15 cellular contexts compared by ENCODE assay signal in the genomic region with DNA sequence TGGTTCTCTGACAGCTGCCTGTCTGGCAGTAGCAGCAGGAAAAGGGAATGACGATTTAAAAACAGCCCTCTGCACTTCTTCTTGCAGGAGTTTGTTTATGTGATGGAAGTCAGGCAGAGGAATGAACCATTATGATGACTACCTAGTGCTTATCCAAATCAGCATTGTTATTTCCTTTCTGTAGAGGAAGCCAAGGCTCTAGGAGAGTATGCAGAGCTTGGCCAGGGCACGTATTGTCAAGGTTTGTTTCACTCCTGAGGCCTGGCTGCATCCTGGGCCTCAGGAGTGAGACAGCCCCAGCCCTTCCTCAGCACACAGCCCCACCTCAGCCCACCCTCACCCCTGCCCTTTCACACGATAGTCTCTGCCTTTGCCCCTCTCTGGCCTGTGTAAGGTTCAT.
DNase-seq lines count a peak whose midpoint lies in the region; ATAC-seq and TF ChIP-seq lines count a peak whose summit lies in the region.
"Had no signal": no experiment of that assay in that cellular context is flagged by ENCODE, and none has a peak within 500 bp of the region (broad histone marks: within the 10 kb centered on the region; RNA-seq: fewer than 3 reads in every experiment).

No MANE protein-coding gene starts in this region.

- no peaks in the 10 kb centered on the region for H4K20me1 ChIP-seq in BLaER1
- H4K20me1 ChIP-seq in Loucy (ENCODE audit: insufficient read depth, low read length, poor library complexity, severe bottlenecking), result no peaks in the 10 kb centered on the region
- H4K20me1 ChIP-seq in fibroblast of lung (ENCODE audit: control insufficient read depth, extremely low read depth, insufficient read depth, low read length), result no peaks in the 10 kb centered on the region

- H3K23ac ChIP-seq in neuronal stem cell (ENCODE audit: low read depth, low read length, poor library complexity), result no peak overlapping the region

- peaks cover 9% of the 10 kb centered on the region for H3K4me1 ChIP-seq in BLaER1
- peaks cover 8% of the 10 kb centered on the region for H3K4me1 ChIP-seq in Loucy (ENCODE audit: insufficient read depth, low read length, poor library complexity, severe bottlenecking)
- H3K4me1 ChIP-seq in fibroblast of lung (ENCODE audit: control insufficient read depth, extremely low read depth, insufficient read depth, low read length), result peaks cover 21% of the 10 kb centered on the region
- H3K4me1 ChIP-seq in neuronal stem cell (ENCODE audit: control insufficient read depth in 2 of 2, insufficient read depth in 1 of 2, low read depth in 1 of 2, low read length in 2 of 2), result peaks cover 0 to 7% of the 10 kb centered on the region in 2 donors

- H2BK12ac ChIP-seq in neuronal stem cell (ENCODE audit: low read length), result no peak overlapping the region

- WGBS in neuronal stem cell (ENCODE audit: extremely low coverage in 2 of 2, insufficient read length in 2 of 2, insufficient replicate concordance in 1 of 2), 2 donors, result no CpG with 5 or more reads among the region's 3 CpGs

- H3K9ac ChIP-seq in BLaER1, result no peak overlapping the region
- no peak overlapping the region for H3K9ac ChIP-seq in Loucy (ENCODE audit: low read depth, low read length, poor library complexity, severe bottlenecking)
- no peak overlapping the region for H3K9ac ChIP-seq in fibroblast of lung (ENCODE audit: insufficient read depth, low read length)
- no peak overlapping the region for H3K9ac ChIP-seq in neuronal stem cell (ENCODE audit: low read depth, low read length, poor library complexity)

- H3K9me3 ChIP-seq in BLaER1 (no peaks in the 10 kb centered on the region; the same call in 1 of the 2 replicates), Loucy (ENCODE audit: insufficient read depth, low read depth, low read length) (no peaks in the 10 kb centered on the region), fibroblast of lung (ENCODE audit: control insufficient read depth, insufficient read depth, low read depth, low read length) (no peaks in the 10 kb centered on the region), neuronal stem cell (replicated peaks in 1 of 2; ENCODE audit: control insufficient read depth in 2 of 2, insufficient read depth in 1 of 2, low read depth in 1 of 2, low read length in 2 of 2) (no peaks in the 10 kb centered on the region)

- H3K14ac ChIP-seq in neuronal stem cell (ENCODE audit: low read length), result no peak overlapping the region

- H3K4ac ChIP-seq in neuronal stem cell (ENCODE audit: low read length), result no peak overlapping the region

- H3F3A ChIP-seq in Loucy (ENCODE audit: low read depth), result no peaks in the 10 kb centered on the region

- no peak overlapping the region for H2BK15ac ChIP-seq in neuronal stem cell (ENCODE audit: low read length)

- H2BK120ac ChIP-seq in neuronal stem cell (ENCODE audit: low read depth, low read length), result no peak overlapping the region

- peak; percentile 9 to 68 for DNase-seq in fibroblast of lung (ENCODE audit: low read depth in 2 of 2)
- no peak for DNase-seq in neuronal stem cell (ENCODE audit: low spot score)
- no peak for DNase-seq in amniotic stem cell (lab: John Stamatoyannopoulos, UW)
- no peak for DNase-seq in central memory CD4-positive, alpha-beta T cell
- DNase-seq in GOT3 (lab: John Stamatoyannopoulos, UW), result no peak
- DNase-seq: activated CD4-positive, alpha-beta T cell treated with anti-CD3 and anti-CD28 coated beads for 48 hours; activated naive CD8-positive, alpha-beta T cell treated with anti-CD3 and anti-CD28 coated beads, Interleukin-2, amount 10 ng/mL, durations not matched to agents 7 days and 5 days; activated T-cell treated with anti-CD3 and anti-CD28 coated beads, Interleukin-2, amount 50 U/mL, for 4 hours; DMS 273 treated with DMSO at 0.1 percent for 48 hours; NCI-H1694; NCI-H748 treated with DMSO at 0.1 percent for 48 hours had no signal

- H2AFZ ChIP-seq in Loucy (ENCODE audit: low read length) (peak overlapping the region; percentile 90), fibroblast of lung (ENCODE audit: low read length) (no peak overlapping the region), neuronal stem cell (ENCODE audit: low read length) (peak overlapping the region; percentile 68)

- ATAC-seq in HG02798 (IDR thresholded peaks at IDR 0.05; ENCODE audit: poor library complexity, unreplicated experiment), result no peak

- H3K9me2 ChIP-seq in Loucy (replicated peaks; ENCODE audit: low read depth, low read length), result no peaks in the 10 kb centered on the region

- H4K91ac ChIP-seq in neuronal stem cell (ENCODE audit: low read depth, low read length, poor library complexity), result no peak overlapping the region

- no peak overlapping the region for H2AK5ac ChIP-seq in neuronal stem cell (ENCODE audit: low read depth, low read length)

- H3K27ac ChIP-seq in BLaER1, result no peak overlapping the region
- peak overlapping the region; percentile 57 for H3K27ac ChIP-seq in fibroblast of lung (ENCODE audit: insufficient read depth, low read length)
- H3K27ac ChIP-seq in neuronal stem cell (replicated peaks; ENCODE audit: low read length), result no peak overlapping the region

- H3K27me3 ChIP-seq in BLaER1 (no peaks in the 10 kb centered on the region), Loucy (ENCODE audit: insufficient read depth, low read length, poor library complexity, severe bottlenecking) (no peaks in the 10 kb centered on the region), fibroblast of lung (ENCODE audit: control insufficient read depth, insufficient read depth, low read length) (no peaks in the 10 kb centered on the region), neuronal stem cell (ENCODE audit: control insufficient read depth in 3 of 3, insufficient read depth in 3 of 3, low read depth in 1 of 3, low read length in 3 of 3) (no peaks in the 10 kb centered on the region)

- H3K36me3 ChIP-seq in BLaER1, result no peaks in the 10 kb centered on the region
- H3K36me3 ChIP-seq in Loucy (ENCODE audit: insufficient read depth, low read length), result no peaks in the 10 kb centered on the region
- H3K36me3 ChIP-seq in fibroblast of lung (ENCODE audit: control insufficient read depth, insufficient read depth, low read length), result no peaks in the 10 kb centered on the region
- no peaks in the 10 kb centered on the region for H3K36me3 ChIP-seq in neuronal stem cell (replicated peaks in 1 of 2; ENCODE audit: control insufficient read depth in 2 of 2, insufficient read depth in 2 of 2, low read length in 2 of 2)

- no peaks in the 10 kb centered on the region for H3K79me2 ChIP-seq in Loucy (ENCODE audit: insufficient read depth, low read length)
- no peaks in the 10 kb centered on the region for H3K79me2 ChIP-seq in fibroblast of lung (ENCODE audit: control insufficient read depth, insufficient read depth, low read length)

- H3K4me3 ChIP-seq in BLaER1 (no peak overlapping the region), Loucy (ENCODE audit: low read length, poor library complexity, severe bottlenecking) (no peak overlapping the region), fibroblast of lung (replicated peaks in 1 of 4; ENCODE audit: control extremely low read depth in 1 of 4, insufficient read depth in 1 of 4, low read depth in 3 of 4, low read length in 4 of 4) (no peak overlapping the region), neuronal stem cell (ENCODE audit: low read length in 2 of 2) (no peak overlapping the region)
- H3K4me3 ChIP-seq: smooth muscle cell had no signal

- H2BK5ac ChIP-seq in neuronal stem cell (ENCODE audit: low read length), result no peak overlapping the region

- no peaks in the 10 kb centered on the region for H3K79me1 ChIP-seq in neuronal stem cell (ENCODE audit: low read depth, low read length)

- H3K4me2 ChIP-seq in BLaER1 (peak overlapping the region; percentile 27), Loucy (ENCODE audit: low read depth, low read length, poor library complexity, severe bottlenecking) (peak overlapping the region; percentile 10), fibroblast of lung (ENCODE audit: extremely low read depth, insufficient read depth, low read length) (no peak overlapping the region), neuronal stem cell (ENCODE audit: insufficient read depth, low read length, poor library complexity, severe bottlenecking) (no peak overlapping the region)
- H3K4me2 ChIP-seq: smooth muscle cell had no signal

- TF ChIP-seq CTCF in Loucy (conservative IDR thresholded peaks at IDR 0.05; ENCODE audit: low read length), result no peak
- TF ChIP-seq CTCF in fibroblast of lung (conservative IDR thresholded peaks at IDR 0.05 in 1 of 2, IDR thresholded peaks at IDR 0.05 in 1 of 2; ENCODE audit: low read depth in 1 of 2, low read length in 2 of 2), result no peak

- H3K18ac ChIP-seq in neuronal stem cell (ENCODE audit: low read length), result no peak overlapping the region

- H4K8ac ChIP-seq in neuronal stem cell (ENCODE audit: low read depth, low read length), result no peak overlapping the region

Comparison
In these comparisons a context has a peak if more than half of its experiments do, and no peak if none do; other contexts are left out.
1. H3K4me2 ChIP-seq: peak in BLaER1 (single experiment) and Loucy (single experiment); none in fibroblast of lung (single experiment) and neuronal stem cell (single experiment).
2. DNase-seq: peak in fibroblast of lung (2 of 2); none in neuronal stem cell (single experiment), amniotic stem cell (single experiment), central memory CD4-positive, alpha-beta T cell (single experiment) and GOT3 (single experiment).